Comparison of ENCODE assay signal across 1 cellular context in the genomic region with DNA sequence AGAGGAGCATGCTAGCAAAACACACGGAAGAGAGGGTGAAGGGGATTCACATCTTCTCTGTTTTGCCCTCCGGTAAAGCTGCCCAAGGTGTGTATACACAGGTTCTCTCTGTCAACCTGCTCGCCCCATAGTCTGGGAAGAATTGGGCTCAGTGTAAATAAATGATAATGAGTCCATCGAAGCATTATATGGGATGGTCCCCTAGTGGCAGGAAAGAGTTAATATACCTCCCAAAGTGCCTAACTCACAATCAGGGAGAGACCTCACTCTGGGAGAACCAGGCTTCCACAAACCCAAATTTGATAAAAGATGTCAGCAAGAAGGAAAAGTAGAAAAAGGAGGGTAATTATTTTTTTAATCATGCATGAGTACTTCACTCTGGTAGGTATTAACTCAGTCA.
TF ChIP-seq lines count a peak whose summit lies in the region.

No MANE protein-coding gene starts in this region.

TF ChIP-seq in GM23338, 12 proteins besides CTCF, POLR2A, EP300 and RAD21 (continued from another document):
- TF ChIP-seq, protein P1, sequence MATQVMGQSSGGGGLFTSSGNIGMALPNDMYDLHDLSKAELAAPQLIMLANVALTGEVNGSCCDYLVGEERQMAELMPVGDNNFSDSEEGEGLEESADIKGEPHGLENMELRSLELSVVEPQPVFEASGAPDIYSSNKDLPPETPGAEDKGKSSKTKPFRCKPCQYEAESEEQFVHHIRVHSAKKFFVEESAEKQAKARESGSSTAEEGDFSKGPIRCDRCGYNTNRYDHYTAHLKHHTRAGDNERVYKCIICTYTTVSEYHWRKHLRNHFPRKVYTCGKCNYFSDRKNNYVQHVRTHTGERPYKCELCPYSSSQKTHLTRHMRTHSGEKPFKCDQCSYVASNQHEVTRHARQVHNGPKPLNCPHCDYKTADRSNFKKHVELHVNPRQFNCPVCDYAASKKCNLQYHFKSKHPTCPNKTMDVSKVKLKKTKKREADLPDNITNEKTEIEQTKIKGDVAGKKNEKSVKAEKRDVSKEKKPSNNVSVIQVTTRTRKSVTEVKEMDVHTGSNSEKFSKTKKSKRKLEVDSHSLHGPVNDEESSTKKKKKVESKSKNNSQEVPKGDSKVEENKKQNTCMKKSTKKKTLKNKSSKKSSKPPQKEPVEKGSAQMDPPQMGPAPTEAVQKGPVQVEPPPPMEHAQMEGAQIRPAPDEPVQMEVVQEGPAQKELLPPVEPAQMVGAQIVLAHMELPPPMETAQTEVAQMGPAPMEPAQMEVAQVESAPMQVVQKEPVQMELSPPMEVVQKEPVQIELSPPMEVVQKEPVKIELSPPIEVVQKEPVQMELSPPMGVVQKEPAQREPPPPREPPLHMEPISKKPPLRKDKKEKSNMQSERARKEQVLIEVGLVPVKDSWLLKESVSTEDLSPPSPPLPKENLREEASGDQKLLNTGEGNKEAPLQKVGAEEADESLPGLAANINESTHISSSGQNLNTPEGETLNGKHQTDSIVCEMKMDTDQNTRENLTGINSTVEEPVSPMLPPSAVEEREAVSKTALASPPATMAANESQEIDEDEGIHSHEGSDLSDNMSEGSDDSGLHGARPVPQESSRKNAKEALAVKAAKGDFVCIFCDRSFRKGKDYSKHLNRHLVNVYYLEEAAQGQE (IDR thresholded peaks at IDR 0.05; ENCODE audit: unreplicated experiment) = no peak
- no peak for TF ChIP-seq ZNF114 (CRISPR knock-in tag; IDR thresholded peaks at IDR 0.05)
- TF ChIP-seq, protein P2, sequence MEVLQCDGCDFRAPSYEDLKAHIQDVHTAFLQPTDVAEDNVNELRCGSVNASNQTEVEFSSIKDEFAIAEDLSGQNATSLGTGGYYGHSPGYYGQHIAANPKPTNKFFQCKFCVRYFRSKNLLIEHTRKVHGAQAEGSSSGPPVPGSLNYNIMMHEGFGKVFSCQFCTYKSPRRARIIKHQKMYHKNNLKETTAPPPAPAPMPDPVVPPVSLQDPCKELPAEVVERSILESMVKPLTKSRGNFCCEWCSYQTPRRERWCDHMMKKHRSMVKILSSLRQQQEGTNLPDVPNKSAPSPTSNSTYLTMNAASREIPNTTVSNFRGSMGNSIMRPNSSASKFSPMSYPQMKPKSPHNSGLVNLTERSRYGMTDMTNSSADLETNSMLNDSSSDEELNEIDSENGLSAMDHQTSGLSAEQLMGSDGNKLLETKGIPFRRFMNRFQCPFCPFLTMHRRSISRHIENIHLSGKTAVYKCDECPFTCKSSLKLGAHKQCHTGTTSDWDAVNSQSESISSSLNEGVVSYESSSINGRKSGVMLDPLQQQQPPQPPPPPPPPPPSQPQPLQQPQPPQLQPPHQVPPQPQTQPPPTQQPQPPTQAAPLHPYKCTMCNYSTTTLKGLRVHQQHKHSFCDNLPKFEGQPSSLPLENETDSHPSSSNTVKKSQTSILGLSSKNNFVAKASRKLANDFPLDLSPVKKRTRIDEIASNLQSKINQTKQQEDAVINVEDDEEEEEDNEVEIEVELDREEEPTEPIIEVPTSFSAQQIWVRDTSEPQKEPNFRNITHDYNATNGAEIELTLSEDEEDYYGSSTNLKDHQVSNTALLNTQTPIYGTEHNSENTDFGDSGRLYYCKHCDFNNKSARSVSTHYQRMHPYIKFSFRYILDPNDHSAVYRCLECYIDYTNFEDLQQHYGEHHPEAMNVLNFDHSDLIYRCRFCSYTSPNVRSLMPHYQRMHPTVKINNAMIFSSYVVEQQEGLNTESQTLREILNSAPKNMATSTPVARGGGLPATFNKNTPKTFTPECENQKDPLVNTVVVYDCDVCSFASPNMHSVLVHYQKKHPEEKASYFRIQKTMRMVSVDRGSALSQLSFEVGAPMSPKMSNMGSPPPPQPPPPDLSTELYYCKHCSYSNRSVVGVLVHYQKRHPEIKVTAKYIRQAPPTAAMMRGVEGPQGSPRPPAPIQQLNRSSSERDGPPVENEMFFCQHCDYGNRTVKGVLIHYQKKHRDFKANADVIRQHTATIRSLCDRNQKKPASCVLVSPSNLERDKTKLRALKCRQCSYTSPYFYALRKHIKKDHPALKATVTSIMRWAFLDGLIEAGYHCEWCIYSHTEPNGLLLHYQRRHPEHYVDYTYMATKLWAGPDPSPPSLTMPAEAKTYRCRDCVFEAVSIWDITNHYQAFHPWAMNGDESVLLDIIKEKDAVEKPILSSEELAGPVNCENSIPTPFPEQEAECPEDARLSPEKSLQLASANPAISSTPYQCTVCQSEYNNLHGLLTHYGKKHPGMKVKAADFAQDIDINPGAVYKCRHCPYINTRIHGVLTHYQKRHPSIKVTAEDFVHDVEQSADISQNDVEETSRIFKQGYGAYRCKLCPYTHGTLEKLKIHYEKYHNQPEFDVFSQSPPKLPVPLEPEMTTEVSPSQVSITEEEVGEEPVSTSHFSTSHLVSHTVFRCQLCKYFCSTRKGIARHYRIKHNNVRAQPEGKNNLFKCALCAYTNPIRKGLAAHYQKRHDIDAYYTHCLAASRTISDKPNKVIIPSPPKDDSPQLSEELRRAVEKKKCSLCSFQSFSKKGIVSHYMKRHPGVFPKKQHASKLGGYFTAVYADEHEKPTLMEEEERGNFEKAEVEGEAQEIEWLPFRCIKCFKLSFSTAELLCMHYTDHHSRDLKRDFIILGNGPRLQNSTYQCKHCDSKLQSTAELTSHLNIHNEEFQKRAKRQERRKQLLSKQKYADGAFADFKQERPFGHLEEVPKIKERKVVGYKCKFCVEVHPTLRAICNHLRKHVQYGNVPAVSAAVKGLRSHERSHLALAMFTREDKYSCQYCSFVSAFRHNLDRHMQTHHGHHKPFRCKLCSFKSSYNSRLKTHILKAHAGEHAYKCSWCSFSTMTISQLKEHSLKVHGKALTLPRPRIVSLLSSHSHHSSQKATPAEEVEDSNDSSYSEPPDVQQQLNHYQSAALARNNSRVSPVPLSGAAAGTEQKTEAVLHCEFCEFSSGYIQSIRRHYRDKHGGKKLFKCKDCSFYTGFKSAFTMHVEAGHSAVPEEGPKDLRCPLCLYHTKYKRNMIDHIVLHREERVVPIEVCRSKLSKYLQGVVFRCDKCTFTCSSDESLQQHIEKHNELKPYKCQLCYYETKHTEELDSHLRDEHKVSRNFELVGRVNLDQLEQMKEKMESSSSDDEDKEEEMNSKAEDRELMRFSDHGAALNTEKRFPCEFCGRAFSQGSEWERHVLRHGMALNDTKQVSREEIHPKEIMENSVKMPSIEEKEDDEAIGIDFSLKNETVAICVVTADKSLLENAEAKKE (CRISPR knock-in tag; IDR thresholded peaks at IDR 0.05) = no peak
- TF ChIP-seq EZH2phosphoT487 (IDR thresholded peaks at IDR 0.05; ENCODE audit: unreplicated experiment) = no peak
- TF ChIP-seq STAT1 (IDR thresholded peaks at IDR 0.05; ENCODE audit: unreplicated experiment) = no peak
- no peak for TF ChIP-seq ZNF331 (CRISPR knock-in tag; IDR thresholded peaks at IDR 0.05; ENCODE audit: low read depth)
- no peak for TF ChIP-seq NANOG (IDR thresholded peaks at IDR 0.05; ENCODE audit: borderline replicate concordance)
- TF ChIP-seq CREB1 (CRISPR knock-in tag; IDR thresholded peaks at IDR 0.05; ENCODE audit: low read depth) = no peak
- TF ChIP-seq EZH2 (IDR thresholded peaks at IDR 0.05; ENCODE audit: low read depth, unreplicated experiment) = no peak
TF ChIP-seq in GM23338: peak in this region for 0.
